In genomic region chr9:128136816-128137793, GRCh38 we compare ENCODE assay signal across 16 cellular contexts. TPM values are rescaled to one million over a fixed set of nuclear protein-coding genes. Genes with fewer than 3 reads are reported as not detected.
DNase-seq lines count a peak whose midpoint lies in the region; ATAC-seq, FAIRE-seq and TF ChIP-seq lines count a peak whose summit lies in the region.
"Had no signal": no experiment of that assay in that cellular context is flagged by ENCODE, and none has a peak within 500 bp of the region (broad histone marks: within the 10 kb centered on the region; RNA-seq: fewer than 3 reads in every experiment).

No MANE protein-coding gene starts in this region.

- H3K27me3 Mint-ChIP-seq in MCF 10A (ENCODE audit: insufficient read depth, unreplicated experiment): peaks cover 36% of the 10 kb centered on the region

- peak; percentile 89 for FAIRE-seq in urothelium cell line (lab: Jason Lieb, UNC)
- FAIRE-seq: A204.1, G401.6 had no signal

- intact Hi-C loops in MCF 10A (cut with micrococcal nuclease): no loop called here
- intact Hi-C loops in breast epithelium (cut with DNase I; ENCODE audit: low total_unique reads): no loop called here

- H3K4me3 Mint-ChIP-seq in MCF 10A (ENCODE audit: unreplicated experiment): peak overlapping the region; percentile 40
- H3K4me3 Mint-ChIP-seq: GM23338 had no signal

- BruUV-seq in MCF 10A (replicated peaks; lab: Mats Ljungman, UMichigan): no TSS peak

- no peaks in the 10 kb centered on the region for H3K36me3 Mint-ChIP-seq in MCF 10A (ENCODE audit: insufficient read depth, unreplicated experiment)

- H3K27me3 ChIP-seq in breast epithelium: no peaks in the 10 kb centered on the region
- H3K27me3 ChIP-seq: SJSA1 had no signal

- no peak overlapping the region for H3K4me3 ChIP-seq in breast epithelium
- H3K4me3 ChIP-seq: GM23338, SJSA1 had no signal

- CTCF ChIA-PET in MCF 10A (lab: Yijun Ruan, JAX): interaction anchor here (0.8 to 1.3 kb wide), 2 partner anchors 10 to 20 kb away, joined by 3 to 5 read pairs; no protein-coding TSS in a partner anchor

- ATAC-seq in HG02884 (IDR thresholded peaks at IDR 0.05; ENCODE audit: unreplicated experiment) (no peak), GM19452 (IDR thresholded peaks at IDR 0.05; ENCODE audit: unreplicated experiment) (no peak)
- ATAC-seq: GM23338 had no signal

- peak overlapping the region; percentile 25 for H3K27ac Mint-ChIP-seq in MCF 10A (ENCODE audit: low read depth, unreplicated experiment)
- H3K27ac Mint-ChIP-seq: GM23338 had no signal

- no peaks in the 10 kb centered on the region for H3K36me3 ChIP-seq in breast epithelium
- H3K36me3 ChIP-seq: SJSA1 had no signal

- TF ChIP-seq CTCF in MCF 10A (IDR thresholded peaks at IDR 0.05; ENCODE audit: unreplicated experiment): no peak
- no peak for TF ChIP-seq CTCF in breast epithelium (IDR thresholded peaks at IDR 0.05)

- H3K4me1 ChIP-seq in breast epithelium: no peaks in the 10 kb centered on the region
- H3K4me1 ChIP-seq: SJSA1 had no signal

- DNase-seq in MCF 10A (ENCODE audit: unreplicated experiment): no peak
- DNase-seq in breast epithelium (ENCODE audit: low spot score in 2 of 2): no peak
- peak; percentile 5 for DNase-seq in T1000 (lab: John Stamatoyannopoulos, UW)
- peak; percentile 74 for DNase-seq in iris pigment epithelial cell (ENCODE audit: low read depth)
- peak; percentile 70 for DNase-seq in urothelium cell line (ENCODE audit: low spot score)
- no peak for DNase-seq in HT-29 (ENCODE audit: low spot score)
- DNase-seq: activated CD4-positive, CD25-positive, alpha-beta regulatory T cell treated with anti-CD3 and anti-CD28 coated beads, Interleukin-2, amount 50 U/mL, for 72 hours; activated gamma-delta T cell; dermis blood vessel endothelial cell; midbrain had no signal

- H3K4me1 Mint-ChIP-seq in MCF 10A (ENCODE audit: insufficient read depth, unreplicated experiment): peaks cover 24% of the 10 kb centered on the region

- no peak for TF ChIP-seq POLR2A in breast epithelium (IDR thresholded peaks at IDR 0.05)

- peaks cover 0 to 4% of the 10 kb centered on the region in 2 donors for H3K9me3 ChIP-seq in breast epithelium
- H3K9me3 ChIP-seq: SJSA1 had no signal

- H3K9me3 Mint-ChIP-seq in MCF 10A (ENCODE audit: unreplicated experiment): peaks cover 7% of the 10 kb centered on the region
- H3K9me3 Mint-ChIP-seq: GM23338 had no signal

- no peak overlapping the region for H3K27ac ChIP-seq in breast epithelium
- H3K27ac ChIP-seq: SJSA1 had no signal

- POLR2A ChIA-PET in MCF 10A (lab: Yijun Ruan, JAX): interaction anchor here (0.8 kb wide), 1 partner anchor 23 kb away, joined by 3 read pairs; the partner anchor contains the start of gene BBLN

RNA-seq across cellular contexts. Expression of gene PTGES2, which starts 9.6 kb away (rescaled TPM):
- total RNA-seq in MCF 10A (2022) (114 and 130 TPM in 2 replicates), breast epithelium (10 to 100 TPM; 35.7 to 86.9 (median 55.0) TPM)
- 365 and 392 TPM in 2 replicates for total RNA-seq in HT-29 (2014; rRNA removed; shearing (Covaris generic))

RNA-seq across cellular contexts. Expression of gene LCN2, which starts 12.1 kb away (rescaled TPM):
- total RNA-seq in MCF 10A (2022) (7.7 and 41.6 TPM in 2 replicates), breast epithelium (10 to 100 TPM in 2 of 3 donors, not detected in 1; 38.5 to 42.3 TPM)
- 221 and 241 TPM in 2 replicates for total RNA-seq in HT-29 (2014; rRNA removed; shearing (Covaris generic))
- total RNA-seq: dermis blood vessel endothelial cell, GM23338, SJSA1 had no signal

RNA-seq across cellular contexts. Expression of gene BBLN, which starts 23.0 kb away (rescaled TPM):
- total RNA-seq in MCF 10A (2022): 68.6 and 70.4 TPM in 2 replicates
- 100 to 1,000 TPM; 144 to 232 (median 152) TPM for total RNA-seq in breast epithelium
- total RNA-seq in HT-29 (2014; rRNA removed; shearing (Covaris generic)): 439 and 565 TPM in 2 replicates

RNA-seq across cellular contexts. Expression of gene CIZ1, which starts 54.3 kb away (rescaled TPM):
- total RNA-seq in MCF 10A (2022): 133 and 151 TPM in 2 replicates
- total RNA-seq in breast epithelium: 10 to 100 TPM; 54.1 to 71.8 (median 58.4) TPM
- total RNA-seq in HT-29 (2014; rRNA removed; shearing (Covaris generic)): 99.1 and 99.9 TPM in 2 replicates

Comparison
In these comparisons a context has a peak if more than half of its experiments do, and no peak if none do; other contexts are left out.
1. DNase-seq: peak in T1000 (single experiment), iris pigment epithelial cell (single experiment) and urothelium cell line (single experiment); none in MCF 10A (single experiment), breast epithelium (0 of 2) and HT-29 (single experiment).